8 cellular contexts compared by ENCODE assay signal in genomic region chr16:2251281-2252111, GRCh38. TPM values are rescaled to one million over a fixed set of nuclear protein-coding genes. Genes with fewer than 3 reads are reported as not detected.
DNase-seq lines count a peak whose midpoint lies in the region; ATAC-seq and TF ChIP-seq lines count a peak whose summit lies in the region.

Gene ECI1 (minus strand): TSS chr16:2251587. CDS start chr16:2251566, 21 bp downstream.

- H3K27ac ChIP-seq in left ventricle myocardium inferior (replicated peaks) (peak within 1 kb of the TSS; percentile 98), prostate gland (peak within 1 kb of the TSS; percentile 88 to 94), urinary bladder (ENCODE audit: low read depth) (peak within 1 kb of the TSS; percentile 91)

- DNase-seq in NCI-H1436 (lab: John Stamatoyannopoulos, UW) (peak; percentile 79), amygdala (lab: John Stamatoyannopoulos, UW) (peak; percentile 44 to 95 (median 87)), left ventricle myocardium inferior (peak; percentile 97), prostate gland (ENCODE audit: low spot score) (peak; percentile 92)

- no peaks in the 10 kb centered on the region for H3K9me3 Mint-ChIP-seq in T-helper 1 cell treated with Interleukin-12 subunit alpha and Interleukin-12 subunit beta and Interleukin-4 antibody, amounts not matched to agents 30 μg/mL and 1 μg/mL, for 36 hours

- peak; percentile 92 for ATAC-seq in HG02678 (IDR thresholded peaks at IDR 0.05; ENCODE audit: unreplicated experiment)

- peaks cover 2% of the 10 kb centered on the region for H3K4me1 Mint-ChIP-seq in T-helper 1 cell treated with Interleukin-12 subunit alpha and Interleukin-12 subunit beta and Interleukin-4 antibody, amounts not matched to agents 30 μg/mL and 1 μg/mL, for 36 hours (ENCODE audit: low read depth)

- peaks cover 24% of the 10 kb centered on the region for H3K36me3 Mint-ChIP-seq in T-helper 1 cell treated with Interleukin-12 subunit alpha and Interleukin-12 subunit beta and Interleukin-4 antibody, amounts not matched to agents 30 μg/mL and 1 μg/mL, for 36 hours (ENCODE audit: low read depth)

- 2% methylated on average over 59 of the region's 90 CpGs for WGBS in prostate gland
- WGBS in urinary bladder: 1% methylated on average over 90 of the region's 90 CpGs

- H3K9me3 ChIP-seq in left ventricle myocardium inferior (replicated peaks): no peaks in the 10 kb centered on the region
- no peaks in the 10 kb centered on the region for H3K9me3 ChIP-seq in prostate gland

- H3K27me3 ChIP-seq in left ventricle myocardium inferior (ENCODE audit: low read depth) (no peaks in the 10 kb centered on the region), prostate gland (replicated peaks; ENCODE audit: insufficient read depth) (no peaks in the 10 kb centered on the region)

- peaks cover 37% of the 10 kb centered on the region for H3K4me1 ChIP-seq in left ventricle myocardium inferior
- H3K4me1 ChIP-seq in prostate gland (replicated peaks): peaks cover 10% of the 10 kb centered on the region
- H3K4me1 ChIP-seq in urinary bladder (ENCODE audit: insufficient read depth): peaks cover 3% of the 10 kb centered on the region

- H3K27me3 Mint-ChIP-seq in T-helper 1 cell treated with Interleukin-12 subunit alpha and Interleukin-12 subunit beta and Interleukin-4 antibody, amounts not matched to agents 30 μg/mL and 1 μg/mL, for 36 hours (ENCODE audit: low read depth): no peaks in the 10 kb centered on the region

- H3K4me3 Mint-ChIP-seq in T-helper 1 cell treated with Interleukin-12 subunit alpha and Interleukin-12 subunit beta and Interleukin-4 antibody, amounts not matched to agents 30 μg/mL and 1 μg/mL, for 36 hours: peak within 1 kb of the TSS; percentile 94

- H3K36me3 ChIP-seq in left ventricle myocardium inferior (peaks cover 54% of the 10 kb centered on the region), prostate gland (peaks cover 10 to 13% of the 10 kb centered on the region in 2 donors), urinary bladder (ENCODE audit: insufficient read depth) (peaks cover 3% of the 10 kb centered on the region)

- peak; percentile 68 for TF ChIP-seq CTCF in GM12874 (IDR thresholded peaks at IDR 0.05; ENCODE audit: insufficient read depth, low read depth, low read length)
- peak; percentile 83 for TF ChIP-seq CTCF in left ventricle myocardium inferior (IDR thresholded peaks at IDR 0.05; ENCODE audit: borderline replicate concordance)
- peak; percentile 53 to 96 (median 84) for TF ChIP-seq CTCF in prostate gland (IDR thresholded peaks at IDR 0.05)

- peak; percentile 85 for TF ChIP-seq POLR2A in prostate gland (IDR thresholded peaks at IDR 0.05)

- intact Hi-C loops in left ventricle myocardium inferior (cut with micrococcal nuclease): no loop called here
- intact Hi-C loops in prostate gland (cut with DNase I): loop anchor here (5.0 to 10.0 kb wide), 2 partner anchors 47 to 94 kb away; partner anchors contain the start of genes MLST8 and TRAF7

- H3K4me3 ChIP-seq in left ventricle myocardium inferior (peak within 1 kb of the TSS; percentile 85), prostate gland (peak within 1 kb of the TSS; percentile 73 to 84), urinary bladder (ENCODE audit: low read depth, low read length) (peak within 1 kb of the TSS; percentile 80)

- H3K27ac Mint-ChIP-seq in T-helper 1 cell treated with Interleukin-12 subunit alpha and Interleukin-12 subunit beta and Interleukin-4 antibody, amounts not matched to agents 30 μg/mL and 1 μg/mL, for 36 hours: peak within 1 kb of the TSS; percentile 91

RNA-seq across cellular contexts. Expression of gene ECI1, which starts in this region (rescaled TPM):
- total RNA-seq in left ventricle myocardium inferior (165 TPM), prostate gland (10 to 100 TPM; 48.5 to 87.0 TPM), urinary bladder (16.6 TPM)
- 93.2 TPM for polyA plus RNA-seq in urinary bladder

Comparison
In these comparisons a context has a peak if more than half of its experiments do, and no peak if none do; other contexts are left out.
1. Peak in every context shown above with its lines: DNase-seq, ATAC-seq, H3K4me3 ChIP-seq and H3K27ac ChIP-seq.